In genomic region chr7:53521638-53522184, GRCh38 we compare ENCODE assay signal across 18 cellular contexts.
DNase-seq lines count a peak whose midpoint lies in the region; ATAC-seq, FAIRE-seq and TF ChIP-seq lines count a peak whose summit lies in the region.
"Had no signal": no experiment of that assay in that cellular context is flagged by ENCODE, and none has a peak within 500 bp of the region (broad histone marks: within the 10 kb centered on the region; RNA-seq: fewer than 3 reads in every experiment).

No MANE protein-coding gene starts in this region.

- H3K27me3 ChIP-seq in bronchial epithelial cell (ENCODE audit: control insufficient read depth, insufficient read depth, low read length) = no peaks in the 10 kb centered on the region
- no peaks in the 10 kb centered on the region for H3K27me3 ChIP-seq in upper lobe of right lung
- H3K27me3 ChIP-seq: BLaER1 had no signal

- H3K36me3 ChIP-seq in bronchial epithelial cell (ENCODE audit: control insufficient read depth, insufficient read depth, low read length) (no peaks in the 10 kb centered on the region), upper lobe of right lung (no peaks in the 10 kb centered on the region)
- H3K36me3 ChIP-seq: BLaER1, HAP-1 had no signal

- DNase-seq in NCI-H2171 treated with DMSO at 0.1 percent for 48 hours (lab: John Stamatoyannopoulos, UW) (peak; percentile 14), NCI-H2171 (lab: John Stamatoyannopoulos, UW) (no peak), COR-L47 (lab: John Stamatoyannopoulos, UW) (peak; percentile 16), DMS79 treated with DMSO at 0.1 percent for 48 hours (lab: John Stamatoyannopoulos, UW) (peak; percentile 95), bronchial epithelial cell (ENCODE audit: low read depth) (peak; percentile 32), NOMO-1 (lab: John Stamatoyannopoulos, UW; ENCODE audit: unreplicated experiment in 2 of 2) (no peak), upper lobe of right lung (no peak), occipital lobe (lab: John Stamatoyannopoulos, UW) (no peak)
- DNase-seq: 8988T; AML-193; CD8-positive, alpha-beta memory T cell; DND-41; GDM1 had no signal

- H3K9me3 ChIP-seq in upper lobe of right lung = no peaks in the 10 kb centered on the region
- H3K9me3 ChIP-seq: BLaER1, HAP-1 had no signal

- H3K4me1 ChIP-seq in upper lobe of right lung = no peaks in the 10 kb centered on the region
- H3K4me1 ChIP-seq: BLaER1, HAP-1 had no signal

- intact Hi-C loops in upper lobe of right lung (cut with DNase I) = no loop called here

- no peak overlapping the region for H3K27ac ChIP-seq in upper lobe of right lung
- H3K27ac ChIP-seq: BLaER1 had no signal

- H3K4me3 ChIP-seq in bronchial epithelial cell (ENCODE audit: low read depth, low read length) (no peak overlapping the region), upper lobe of right lung (no peak overlapping the region)
- H3K4me3 ChIP-seq: BLaER1, HAP-1 had no signal

- TF ChIP-seq CTCF in bronchial epithelial cell (IDR thresholded peaks at IDR 0.05; ENCODE audit: insufficient read depth, low read length, severe bottlenecking) (no peak), upper lobe of right lung (IDR thresholded peaks at IDR 0.05) (no peak)

- FAIRE-seq in bronchial epithelial cell (lab: Jason Lieb, UNC) = no peak
- FAIRE-seq: GM12892, GM19239, H1 had no signal

- no peak for ATAC-seq in upper lobe of right lung

Comparison
In these comparisons a context has a peak if more than half of its experiments do, and no peak if none do; other contexts are left out.
1. DNase-seq: peak in NCI-H2171 treated with DMSO at 0.1 percent for 48 hours (single experiment), COR-L47 (single experiment), DMS79 treated with DMSO at 0.1 percent for 48 hours (single experiment) and bronchial epithelial cell (single experiment); none in NCI-H2171 (single experiment), NOMO-1 (0 of 2), upper lobe of right lung (single experiment) and occipital lobe (single experiment).